ENCODE assay signal across 25 cellular contexts in the genomic region with DNA sequence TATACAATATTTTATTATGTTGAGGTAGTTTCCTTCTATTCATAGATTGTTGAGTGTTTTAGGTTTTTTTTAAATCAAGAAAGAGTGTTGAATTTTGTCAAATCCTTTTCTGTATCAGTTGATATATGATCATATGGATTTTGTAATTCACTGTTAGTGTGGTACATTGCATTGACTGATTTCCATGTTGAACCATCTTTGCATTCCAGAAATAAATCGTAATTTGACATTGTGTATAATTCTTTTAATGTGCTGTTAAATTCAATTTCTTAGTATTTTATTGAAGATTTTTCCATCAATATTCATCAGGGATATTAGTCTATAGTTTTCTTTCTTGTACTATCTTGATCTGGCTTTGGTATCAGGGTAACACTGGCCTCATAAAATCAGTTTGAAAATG.
DNase-seq lines count a peak whose midpoint lies in the region; ATAC-seq, FAIRE-seq and TF ChIP-seq lines count a peak whose summit lies in the region.
"Had no signal": no experiment of that assay in that cellular context is flagged by ENCODE, and none has a peak within 500 bp of the region (broad histone marks: within the 10 kb centered on the region; RNA-seq: fewer than 3 reads in every experiment).

No MANE protein-coding gene starts in this region.

- H3K36me3 ChIP-seq in K562 (ENCODE audit: control insufficient read depth, insufficient read depth, low read length) (peaks cover 82% of the 10 kb centered on the region), PC-3 (ENCODE audit: low read depth, low read length) (peaks cover 34% of the 10 kb centered on the region)

- H3K4me3 ChIP-seq in K562 (no peak overlapping the region), PC-3 (ENCODE audit: low read length) (no peak overlapping the region)
- H3K4me3 ChIP-seq: BLaER1, GM12878 had no signal

- ATAC-seq in K562: no peak
- no peak for ATAC-seq in PC-3
- ATAC-seq: GM12878 had no signal

- TF ChIP-seq EP300 in K562 (IDR thresholded peaks at IDR 0.05; ENCODE audit: low read length): no peak

- DNase-seq in K562 (ENCODE audit: extremely low read depth in 1 of 4, low spot score in 3 of 4) (no peak), NCI-H128 (lab: John Stamatoyannopoulos, UW; ENCODE audit: unreplicated experiment) (no peak), amniotic stem cell (lab: John Stamatoyannopoulos, UW) (no peak), PC-3 (no peak)
- DNase-seq: 8988T; ACHN; BE2C; C1 segment of cervical spinal cord; CD4-positive, alpha-beta memory T cell; CD4-positive, CD25-positive, alpha-beta regulatory T cell; CD8-positive, alpha-beta memory T cell; COR-L47; DMS 273 treated with DMSO at 0.1 percent for 48 hours; DMS153; DMS53; DMS79; DND-41; EL; GDM1 had no signal

- H3K4me2 ChIP-seq in K562 (ENCODE audit: insufficient read depth, low read length) (no peak overlapping the region), PC-3 (ENCODE audit: low read length) (no peak overlapping the region)
- H3K4me2 ChIP-seq: BLaER1 had no signal

- H3K27me3 ChIP-seq in K562 (ENCODE audit: control insufficient read depth in 2 of 2, insufficient read depth in 2 of 2, low read length in 2 of 2) (no peaks in the 10 kb centered on the region), PC-3 (ENCODE audit: low read length) (no peaks in the 10 kb centered on the region)
- H3K27me3 ChIP-seq: BE2C, BLaER1 had no signal

- no peaks in the 10 kb centered on the region for H3K9me2 ChIP-seq in PC-3 (replicated peaks; ENCODE audit: low read length)

- H4K20me1 ChIP-seq in K562 (replicated peaks; ENCODE audit: control insufficient read depth, insufficient read depth, low read length): no peaks in the 10 kb centered on the region
- H4K20me1 ChIP-seq in PC-3 (ENCODE audit: low read length): no peaks in the 10 kb centered on the region
- H4K20me1 ChIP-seq: BLaER1 had no signal

- no peaks in the 10 kb centered on the region for H3F3A ChIP-seq in PC-3 (ENCODE audit: low read length, unreplicated experiment)

- BruUV-seq in K562 (replicated peaks; lab: Mats Ljungman, UMichigan): no TSS peak
- BruUV-seq in PC-3 (replicated peaks; lab: Mats Ljungman, UMichigan): no TSS peak

- H2AFZ ChIP-seq in K562 (ENCODE audit: low read depth, low read length): no peak overlapping the region
- H2AFZ ChIP-seq in PC-3 (ENCODE audit: low read length): no peak overlapping the region

- intact Hi-C loops in K562 (cut with micrococcal nuclease) (no loop called here), PC-3 (cut with micrococcal nuclease) (no loop called here)

- H3K79me2 ChIP-seq in K562 (ENCODE audit: control insufficient read depth, insufficient read depth, low read length) (no peaks in the 10 kb centered on the region), PC-3 (ENCODE audit: low read length) (no peaks in the 10 kb centered on the region)

- no peaks in the 10 kb centered on the region for H3K9me1 ChIP-seq in K562 (ENCODE audit: control insufficient read depth, insufficient read depth, low read length)

- no peak overlapping the region for H3K9ac ChIP-seq in K562 (ENCODE audit: insufficient read depth in 1 of 2, low read depth in 2 of 2, low read length in 2 of 2)
- H3K9ac ChIP-seq in PC-3 (ENCODE audit: low read length): no peak overlapping the region
- H3K9ac ChIP-seq: BLaER1 had no signal

- CTCF ChIA-PET in K562 (lab: Yijun Ruan, JAX; ENCODE audit: low intra/inter-chr PET ratio) (no interaction called here), PC-3 (lab: Charles Lee) (no interaction called here)

- POLR2A ChIA-PET in K562 (lab: Yijun Ruan, JAX) (no interaction called here), PC-3 (lab: Charles Lee; ENCODE audit: unreplicated experiment) (no interaction called here)

- H3K4me1 ChIP-seq in K562 (replicated peaks in 1 of 2; ENCODE audit: control insufficient read depth in 2 of 2, insufficient read depth in 2 of 2, low read length in 2 of 2) (peaks cover 0 to 4% of the 10 kb centered on the region in 2 experiments; a peak in 1 of 5 replicates), PC-3 (ENCODE audit: insufficient read depth, low read length) (no peaks in the 10 kb centered on the region)
- H3K4me1 ChIP-seq: BE2C had no signal

- TF ChIP-seq POLR2A in K562 (conservative IDR thresholded peaks at IDR 0.05): no peak

- no peak for TF ChIP-seq CTCF in VCaP (conservative IDR thresholded peaks at IDR 0.05)
- TF ChIP-seq CTCF in K562 (IDR thresholded peaks at IDR 0.05 in 2 of 3, conservative IDR thresholded peaks at IDR 0.05 in 1 of 3; ENCODE audit: insufficient read depth in 2 of 3, low read depth in 1 of 3, low read length in 3 of 3): no peak
- no peak for TF ChIP-seq CTCF in PC-3 (conservative IDR thresholded peaks at IDR 0.05; ENCODE audit: low read depth, low read length)

- H3K27ac ChIP-seq in VCaP (peak overlapping the region; percentile 25; the same call in 1 of the 2 replicates), K562 (ENCODE audit: extremely low read depth, low read depth, low read length) (no peak overlapping the region), PC-3 (ENCODE audit: low read length) (no peak overlapping the region)
- H3K27ac ChIP-seq: BLaER1 had no signal

- no peak for TF ChIP-seq RAD21 in K562 (CRISPR knock-in tag; conservative IDR thresholded peaks at IDR 0.05 in 1 of 2, IDR thresholded peaks at IDR 0.05 in 1 of 2)

- H3K9me3 ChIP-seq in K562 (replicated peaks; ENCODE audit: control insufficient read depth, insufficient read depth, low read depth, low read length): peaks cover 3% of the 10 kb centered on the region; the same call in 1 of the 2 replicates
- no peaks in the 10 kb centered on the region for H3K9me3 ChIP-seq in PC-3 (ENCODE audit: low read length)
- H3K9me3 ChIP-seq: BE2C had no signal

- no peak for FAIRE-seq in K562 (lab: Jason Lieb, UNC)
- FAIRE-seq: A204.1, GM12892, GM18507 had no signal

- 100% methylated on average over 1 of the region's 1 CpG for WGBS in K562 (ENCODE audit: insufficient coverage, low coverage, missing lambda C conversion rate)

- in situ Hi-C loops in K562 (cut with MboI): no loop called here

TF ChIP-seq in K562, 482 proteins besides CTCF, POLR2A, EP300 and RAD21:
- peak; percentile 67; the same call in 1 of the 2 replicates for TF ChIP-seq ZNF324 (CRISPR knock-in tag; IDR thresholded peaks at IDR 0.05)
- TF ChIP-seq KAT8 (IDR thresholded peaks at IDR 0.05; ENCODE audit: low read depth): no peak
- TF ChIP-seq CBX3 (IDR thresholded peaks at IDR 0.05; ENCODE audit: borderline replicate concordance in 1 of 2, low read length in 2 of 2): peak in 1 of 2 experiments; percentile 62; a peak in 1 of 3 replicates
TF ChIP-seq in K562: peak in this region for 2.
